1 cellular context compared by ENCODE assay signal in genomic region chr6:131954775-131955107, GRCh38.
TF ChIP-seq lines count a peak whose summit lies in the region.

No MANE protein-coding gene starts in this region.

TF ChIP-seq in SK-N-SH, 30 proteins besides CTCF, POLR2A, EP300 and RAD21 (continued from another document):
- no peak for TF ChIP-seq IRF3 (IDR thresholded peaks at IDR 0.05; ENCODE audit: low read depth, low read length)
- no peak for TF ChIP-seq USF2 (IDR thresholded peaks at IDR 0.05; ENCODE audit: borderline replicate concordance, low read depth, low read length)
- TF ChIP-seq USF1 (IDR thresholded peaks at IDR 0.05; ENCODE audit: borderline replicate concordance, low read depth), result no peak
- TF ChIP-seq NFIC (IDR thresholded peaks at IDR 0.05; ENCODE audit: borderline replicate concordance), result peak; percentile 89; the same call in 1 of the 2 replicates
- TF ChIP-seq SIN3A (IDR thresholded peaks at IDR 0.05; ENCODE audit: borderline replicate concordance, low read depth, low read length), result peak; percentile 94
- peak; percentile 66; the same call in 1 of the 2 replicates for TF ChIP-seq YY1 (IDR thresholded peaks at IDR 0.05; ENCODE audit: low read depth)
- TF ChIP-seq MAX (IDR thresholded peaks at IDR 0.05; ENCODE audit: low read depth), result peak; percentile 70; the same call in 1 of the 2 replicates
- TF ChIP-seq RCOR1 (IDR thresholded peaks at IDR 0.05; ENCODE audit: low read length), result no peak
